9 cellular contexts compared by ENCODE assay signal in genomic region chr10:80161321-80162084, GRCh38. TPM values are rescaled to one million over a fixed set of nuclear protein-coding genes. Genes with fewer than 3 reads are reported as not detected.
DNase-seq lines count a peak whose midpoint lies in the region; ATAC-seq, FAIRE-seq and TF ChIP-seq lines count a peak whose summit lies in the region.
"Had no signal": no experiment of that assay in that cellular context is flagged by ENCODE, and none has a peak within 500 bp of the region (broad histone marks: within the 10 kb centered on the region; RNA-seq: fewer than 3 reads in every experiment).

No MANE protein-coding gene starts in this region.

- no peak for FAIRE-seq in GM12892 (lab: Jason Lieb, UNC)
- FAIRE-seq: A204.1 had no signal

- no peak overlapping the region for H3K27ac Mint-ChIP-seq in osteocyte (ENCODE audit: unreplicated experiment)

- no peak for ATAC-seq in HG03045 (IDR thresholded peaks at IDR 0.05; ENCODE audit: unreplicated experiment)

- H3K27me3 Mint-ChIP-seq in osteocyte (ENCODE audit: unreplicated experiment), result no peaks in the 10 kb centered on the region

- TF ChIP-seq CTCF in osteocyte (IDR thresholded peaks at IDR 0.05), result peak; percentile 37

- peaks cover 70% of the 10 kb centered on the region for H3K4me1 Mint-ChIP-seq in osteocyte (ENCODE audit: unreplicated experiment)

- DNase-seq in DMS53 (lab: John Stamatoyannopoulos, UW) (peak; percentile 47), DMS53 treated with DMSO at 0.1 percent for 48 hours (lab: John Stamatoyannopoulos, UW; ENCODE audit: unreplicated experiment) (no peak), NCI-H1105 (lab: John Stamatoyannopoulos, UW) (peak; percentile 13), dermis blood vessel endothelial cell (peak; percentile 60), osteocyte (ENCODE audit: extremely low spot score, unreplicated experiment) (no peak), GM12892 (ENCODE audit: insufficient read length) (no peak), hepatic stellate cell (ENCODE audit: low spot score) (no peak)

- H3K4me3 Mint-ChIP-seq in osteocyte (ENCODE audit: unreplicated experiment), result no peak overlapping the region

- no peaks in the 10 kb centered on the region for H3K9me3 Mint-ChIP-seq in osteocyte (ENCODE audit: unreplicated experiment)

- no peak for TF ChIP-seq POLR2A in GM12892 (IDR thresholded peaks at IDR 0.05; ENCODE audit: low read depth, low read length)

- H3K36me3 Mint-ChIP-seq in osteocyte (ENCODE audit: unreplicated experiment), result peaks cover 60% of the 10 kb centered on the region

RNA-seq across cellular contexts. Expression of gene PLAC9, which starts 29.0 kb away (rescaled TPM):
- total RNA-seq in dermis blood vessel endothelial cell (0.60 and 0.68 TPM in 2 replicates), osteocyte (125 and 131 TPM in 2 replicates)
- not detected for polyA plus RNA-seq in GM12892 (2012; ENCODE audit: missing spikeins)

RNA-seq across cellular contexts. Expression of gene ANXA11, which starts 43.8 kb away (rescaled TPM):
- total RNA-seq in dermis blood vessel endothelial cell (33.7 and 54.9 TPM in 2 replicates), osteocyte (127 and 129 TPM in 2 replicates)
- polyA plus RNA-seq in GM12892 (2012; ENCODE audit: missing spikeins), result 107 TPM

Comparison
In these comparisons a context has a peak if more than half of its experiments do, and no peak if none do; other contexts are left out.
1. DNase-seq: peak in DMS53 (single experiment), NCI-H1105 (single experiment) and dermis blood vessel endothelial cell (single experiment); none in DMS53 treated with DMSO at 0.1 percent for 48 hours (single experiment), osteocyte (single experiment), GM12892 (single experiment) and hepatic stellate cell (single experiment).
2. RNA of gene PLAC9, which starts 29.0 kb away (total RNA-seq): 125 to 131 TPM in osteocyte; 0.60 to 0.68 TPM in dermis blood vessel endothelial cell; every median in the first group is over 10 times any median in the second.